ENCODE assay signal across 1 cellular context in genomic region chr12:106955377-106956047, GRCh38.
TF ChIP-seq lines count a peak whose summit lies in the region.

TSS of gene TMEM263 (plus strand) at chr12:106955907. CDS start at chr12:106967117, 11,210 bp downstream.

TF ChIP-seq in HepG2, 621 proteins besides CTCF, POLR2A, EP300 and RAD21 (continued from another document and continues in another):
- TF ChIP-seq ZBTB26 (CRISPR knock-in tag; IDR thresholded peaks at IDR 0.05; ENCODE audit: borderline replicate concordance): peak; percentile 77; the same call in 1 of the 2 replicates
- TF ChIP-seq ZZZ3 (CRISPR knock-in tag; IDR thresholded peaks at IDR 0.05; ENCODE audit: borderline replicate concordance): peak; percentile 71
- TF ChIP-seq BCL6 (CRISPR knock-in tag; IDR thresholded peaks at IDR 0.05): no peak
- peak; percentile 49 for TF ChIP-seq PHF20 (CRISPR knock-in tag; IDR thresholded peaks at IDR 0.05)
- TF ChIP-seq ZNF720 (CRISPR knock-in tag; IDR thresholded peaks at IDR 0.05): no peak
- peak; percentile 13; the same call in 1 of the 3 replicates for TF ChIP-seq MXI1 (IDR thresholded peaks at IDR 0.05; ENCODE audit: borderline replicate concordance, low read depth, low read length)
- TF ChIP-seq ZNF343 (CRISPR knock-in tag; IDR thresholded peaks at IDR 0.05): peak; percentile 80; the same call in 1 of the 2 replicates
- TF ChIP-seq KLF13 (CRISPR knock-in tag; IDR thresholded peaks at IDR 0.05): no peak
- TF ChIP-seq MNT (IDR thresholded peaks at IDR 0.05): no peak
- TF ChIP-seq REL (CRISPR knock-in tag; conservative IDR thresholded peaks at IDR 0.05): peak; percentile 92
- no peak; the same call in 1 of the 2 replicates for TF ChIP-seq ZNF235 (CRISPR knock-in tag; IDR thresholded peaks at IDR 0.05; ENCODE audit: borderline replicate concordance)
- peak; percentile 62; the same call in 1 of the 2 replicates for TF ChIP-seq IRX3 (CRISPR knock-in tag; IDR thresholded peaks at IDR 0.05; ENCODE audit: borderline replicate concordance, low read depth)
- TF ChIP-seq ZNF101 (CRISPR knock-in tag; IDR thresholded peaks at IDR 0.05; ENCODE audit: borderline replicate concordance, low read depth): no peak
- no peak; the same call in 1 of the 2 replicates for TF ChIP-seq ZNF841 (CRISPR knock-in tag; IDR thresholded peaks at IDR 0.05; ENCODE audit: borderline replicate concordance)
- 0 out of 2 replicates have a peak, but pooled peaks have one; percentile 30 for TF ChIP-seq AHDC1 (CRISPR knock-in tag; IDR thresholded peaks at IDR 0.05; ENCODE audit: borderline replicate concordance)
- TF ChIP-seq ZNF709 (CRISPR knock-in tag; IDR thresholded peaks at IDR 0.05): peak; percentile 66
- peak; percentile 40 to 69; a peak in 1 of 4 replicates for TF ChIP-seq HMGXB4 (CRISPR knock-in tag; IDR thresholded peaks at IDR 0.05; ENCODE audit: borderline replicate concordance in 1 of 2, low read depth in 1 of 2)
- peak; percentile 28; the same call in 1 of the 2 replicates for TF ChIP-seq ZNF251 (CRISPR knock-in tag; IDR thresholded peaks at IDR 0.05)
- no peak for TF ChIP-seq DDIT3 (CRISPR knock-in tag; IDR thresholded peaks at IDR 0.05)
- peak; percentile 88 for TF ChIP-seq ZNF607 (CRISPR knock-in tag; IDR thresholded peaks at IDR 0.05; ENCODE audit: borderline replicate concordance)
- no peak for TF ChIP-seq ZBTB33 (CRISPR knock-in tag; IDR thresholded peaks at IDR 0.05)
- TF ChIP-seq MYNN (CRISPR knock-in tag; IDR thresholded peaks at IDR 0.05; ENCODE audit: low read depth): 0 out of 2 replicates have a peak, but pooled peaks have one; percentile 17
- TF ChIP-seq HOXA3 (CRISPR knock-in tag; IDR thresholded peaks at IDR 0.05): peak; percentile 68
- 0 out of 2 replicates have a peak, but pooled peaks have one; percentile 57 for TF ChIP-seq ZNF749 (CRISPR knock-in tag; IDR thresholded peaks at IDR 0.05; ENCODE audit: borderline replicate concordance)
- no peak for TF ChIP-seq ZNF407 (CRISPR knock-in tag; IDR thresholded peaks at IDR 0.05; ENCODE audit: not compliant biosample characterization)
- TF ChIP-seq SATB2 (CRISPR knock-in tag; IDR thresholded peaks at IDR 0.05): 0 out of 2 replicates have a peak, but pooled peaks have one; percentile 51
- peak; percentile 89 for TF ChIP-seq PATZ1 (CRISPR knock-in tag; IDR thresholded peaks at IDR 0.05)
